ENCODE assay signal across 12 cellular contexts in the genomic region with DNA sequence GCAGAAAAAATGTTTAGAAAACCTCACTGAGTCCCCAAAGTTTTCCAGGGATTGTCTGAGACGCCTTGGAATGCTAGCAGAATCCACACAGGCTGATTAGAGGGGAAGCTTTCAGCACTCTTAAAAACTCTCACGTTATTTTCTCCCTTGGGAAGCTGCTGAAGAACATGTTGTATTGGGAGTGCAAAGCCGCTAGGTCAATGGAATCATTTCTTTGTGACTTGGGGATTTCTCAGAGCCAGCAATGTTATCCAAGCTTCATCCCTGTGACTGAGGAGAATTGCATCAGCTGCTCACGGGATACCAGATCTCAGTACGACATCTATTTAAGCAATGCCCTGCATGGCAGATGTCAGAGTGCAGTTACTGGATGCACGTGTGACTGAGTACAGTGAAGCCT.
DNase-seq lines count a peak whose midpoint lies in the region; ATAC-seq and TF ChIP-seq lines count a peak whose summit lies in the region.
"Had no signal": no experiment of that assay in that cellular context is flagged by ENCODE, and none has a peak within 500 bp of the region (broad histone marks: within the 10 kb centered on the region; RNA-seq: fewer than 3 reads in every experiment).

No MANE protein-coding gene starts in this region.

- H2AFZ ChIP-seq in GM23248 = peak overlapping the region; percentile 72
- H2AFZ ChIP-seq: parathyroid adenoma had no signal

- H3F3A ChIP-seq in GM23248 (ENCODE audit: insufficient read depth) = peaks cover 13% of the 10 kb centered on the region

- H3K4me3 Mint-ChIP-seq in brain = peak overlapping the region in 2 of 5 experiments; percentile 29 to 48
- H3K4me3 Mint-ChIP-seq: activated T-cell treated with anti-CD3 and anti-CD28 coated beads, Interleukin-2, amount 50 U/mL, for 72 hours; CD4-positive, alpha-beta T cell had no signal

- 5 to 9% methylated on average over 6 of the region's 6 CpGs for WGBS in GM23248 (ENCODE audit: low coverage in 1 of 2, low lambda C conversion rate in 2 of 2, missing lambda C conversion rate in 2 of 2), 2 experiments

- in situ Hi-C loops in GM23248 (cut with MboI) = no loop called here

- peaks cover 2% of the 10 kb centered on the region for H3K27me3 Mint-ChIP-seq in brain
- H3K27me3 Mint-ChIP-seq: CD4-positive, alpha-beta T cell had no signal

- H3K4me1 Mint-ChIP-seq in brain = peaks cover 23% of the 10 kb centered on the region

- no peaks in the 10 kb centered on the region for H3K27me3 ChIP-seq in GM23248 (replicated peaks; ENCODE audit: insufficient read depth)

- peak overlapping the region; percentile 40 for H3K27ac ChIP-seq in GM23248
- H3K27ac ChIP-seq: parathyroid adenoma had no signal

- intact Hi-C loops in left cardiac atrium (cut with DNase I) = no loop called here

- DNase-seq in GM23248 (peak; percentile 65), left cardiac atrium (peak; percentile 44), retina (peak; percentile 15), NCI-H1105 (lab: John Stamatoyannopoulos, UW) (no peak), SW 1271 (lab: John Stamatoyannopoulos, UW) (no peak)
- DNase-seq in stimulated activated CD4-positive, alpha-beta T cell treated with anti-CD3 and anti-CD28 coated beads, Interleukin-2, amount 100 ng/mL, for 24 hours = no peak
- DNase-seq: activated T-cell treated with anti-CD3 and anti-CD28 coated beads, Interleukin-2, amount 50 U/mL, for 72 hours; CD4-positive, alpha-beta T cell; NCI-H1105 treated with DMSO at 0.1 percent for 48 hours had no signal

- H3K36me3 ChIP-seq in GM23248 (ENCODE audit: low read depth) = no peaks in the 10 kb centered on the region

- peaks cover 30% of the 10 kb centered on the region for H3K36me3 Mint-ChIP-seq in brain

- H3K27ac Mint-ChIP-seq in brain = peak overlapping the region in 3 of 5 experiments; percentile 42 to 91 (median 89)
- H3K27ac Mint-ChIP-seq: activated T-cell treated with anti-CD3 and anti-CD28 coated beads, Interleukin-2, amount 50 U/mL, for 72 hours; CD4-positive, alpha-beta T cell had no signal

- peaks cover 9% of the 10 kb centered on the region for H3K4me1 ChIP-seq in GM23248 (ENCODE audit: insufficient read depth)
- H3K4me1 ChIP-seq: parathyroid adenoma had no signal

- peak overlapping the region; percentile 67 for H3K4me2 ChIP-seq in GM23248 (ENCODE audit: unreplicated experiment)

- no peak for TF ChIP-seq CTCF in brain (conservative IDR thresholded peaks at IDR 0.05)

- H3K9me3 ChIP-seq in GM23248 (ENCODE audit: low read depth) = no peaks in the 10 kb centered on the region

- peak overlapping the region; percentile 41; the same call in 1 of the 2 replicates for H3K9ac ChIP-seq in GM23248
- H3K9ac ChIP-seq: parathyroid adenoma had no signal

- H4K20me1 ChIP-seq in GM23248 (ENCODE audit: insufficient read depth) = no peaks in the 10 kb centered on the region

- no peaks in the 10 kb centered on the region for H3K9me2 ChIP-seq in GM23248 (ENCODE audit: insufficient read depth)

- peak overlapping the region; percentile 24; the same call in 1 of the 2 replicates for H3K4me3 ChIP-seq in GM23248

- peak; percentile 92 to 95 for ATAC-seq in left cardiac atrium
- no peak for ATAC-seq in GM21447 (IDR thresholded peaks at IDR 0.05; ENCODE audit: unreplicated experiment)
- ATAC-seq: activated T-cell treated with anti-CD3 and anti-CD28 coated beads, Interleukin-2, amount 50 U/mL, for 72 hours had no signal

- H3K9me3 Mint-ChIP-seq in brain = peaks cover 12 to 40% (median 27%) of the 10 kb centered on the region in 5 experiments

- no peaks in the 10 kb centered on the region for H3K79me2 ChIP-seq in GM23248 (ENCODE audit: insufficient read depth)
- H3K79me2 ChIP-seq: parathyroid adenoma had no signal

Comparison
In these comparisons a context has a peak if more than half of its experiments do, and no peak if none do; other contexts are left out.
1. DNase-seq: peak in GM23248 (single experiment), left cardiac atrium (single experiment) and retina (single experiment); none in NCI-H1105 (single experiment), stimulated activated CD4-positive, alpha-beta T cell treated with anti-CD3 and anti-CD28 coated beads, Interleukin-2, amount 100 ng/mL, for 24 hours (0 of 2) and SW 1271 (0 of 2).